Comparison of ENCODE assay signal across 17 cellular contexts in the genomic region with DNA sequence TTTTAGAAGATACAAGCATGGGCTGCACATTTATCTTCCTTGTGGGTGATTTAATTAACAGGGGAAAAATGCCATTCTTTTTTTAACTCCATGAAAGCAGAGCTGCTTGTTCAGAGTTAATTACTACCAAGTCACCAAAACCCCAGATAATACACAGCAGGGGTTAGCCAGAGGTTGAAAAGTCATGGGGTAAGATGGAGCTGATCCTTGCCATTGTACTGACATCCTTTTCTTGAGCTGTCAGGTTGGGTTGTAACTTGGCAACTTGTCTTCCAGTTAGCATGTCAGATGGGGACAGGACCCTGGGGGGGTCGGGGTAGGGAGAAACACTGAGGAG.
"Had no signal": no experiment of that assay in that cellular context is flagged by ENCODE, and none has a peak within 500 bp of the region (broad histone marks: within the 10 kb centered on the region; RNA-seq: fewer than 3 reads in every experiment).

No MANE protein-coding gene starts in this region.

- H3K27ac ChIP-seq: dorsolateral prefrontal cortex, heart left ventricle, ovary, tibial nerve had no signal

- H3K4me3 Mint-ChIP-seq: central memory CD8-positive, alpha-beta T cell; naive B cell; stimulated activated memory B cell treated with anti-CD40 and anti-IgM and Interleukin-4, amounts not matched to agents 10 μg/mL and 1 μg/mL and 100 μg/mL, for 72 hours; stimulated activated naive CD8-positive, alpha-beta T cell treated with anti-CD3 and anti-CD28 coated beads, Interleukin-15, Interleukin-2, amounts not matched to agents 100 ng/mL and 50 ng/mL, for 24 hours had no signal

- H3K4me1 ChIP-seq: heart left ventricle had no signal

- H3K27me3 Mint-ChIP-seq: central memory CD8-positive, alpha-beta T cell; naive B cell; stimulated activated memory B cell treated with anti-CD40 and anti-IgM and Interleukin-4, amounts not matched to agents 10 μg/mL and 1 μg/mL and 100 μg/mL, for 72 hours; stimulated activated naive CD8-positive, alpha-beta T cell treated with anti-CD3 and anti-CD28 coated beads, Interleukin-15, Interleukin-2, amounts not matched to agents 100 ng/mL and 50 ng/mL, for 24 hours had no signal

- H3K4me3 ChIP-seq: dorsolateral prefrontal cortex, heart left ventricle, ovary, tibial nerve had no signal

- H3K27me3 ChIP-seq: dorsolateral prefrontal cortex, heart left ventricle, ovary, tibial nerve had no signal

- H3K36me3 ChIP-seq: ovary had no signal

- H3K27ac Mint-ChIP-seq: stimulated activated naive CD8-positive, alpha-beta T cell treated with anti-CD3 and anti-CD28 coated beads, Interleukin-15, Interleukin-2, amounts not matched to agents 100 ng/mL and 50 ng/mL, for 24 hours had no signal

- ATAC-seq: esophagus mucosa; heart left ventricle; left lobe of liver; right cardiac atrium; stimulated activated memory B cell treated with anti-CD40 and anti-IgM and Interleukin-4, amounts not matched to agents 10 μg/mL and 1 μg/mL and 100 μg/mL, for 72 hours had no signal

- DNase-seq: cortex of kidney; dorsolateral prefrontal cortex; effector CD8-positive, alpha-beta T cell; heart left ventricle; hypothalamus; kidney glomerular epithelial cell; naive B cell; nucleus accumbens; ovary; right cardiac atrium; stimulated activated CD4-positive, alpha-beta T cell treated with anti-CD3 and anti-CD28 coated beads, Interleukin-4, amount 100 ng/mL, for 24 hours had no signal

- H3K9me3 ChIP-seq: ovary had no signal
